ENCODE assay signal across 25 cellular contexts in the genomic region with DNA sequence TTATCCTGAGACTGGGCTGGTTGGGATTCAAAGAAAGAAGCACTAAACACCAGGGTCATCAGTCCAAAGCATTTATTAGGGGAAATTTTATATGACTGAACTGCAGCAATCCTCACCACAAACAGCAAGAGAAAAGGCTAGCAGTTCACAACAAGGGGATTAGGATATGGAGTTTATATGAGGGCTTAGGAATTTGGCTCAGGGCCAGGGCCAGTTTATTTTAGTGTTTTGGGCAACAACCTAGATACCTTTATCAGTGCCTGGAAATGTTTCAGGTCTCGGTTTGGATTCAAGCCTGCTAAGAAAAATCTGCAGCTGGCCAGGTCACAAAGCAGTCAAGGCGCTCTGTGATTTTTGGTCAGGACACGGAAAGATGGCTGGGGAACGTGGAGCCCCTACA. TPM values are rescaled to one million over a fixed set of nuclear protein-coding genes. Genes with fewer than 3 reads are reported as not detected.
DNase-seq lines count a peak whose midpoint lies in the region; ATAC-seq and TF ChIP-seq lines count a peak whose summit lies in the region.
"Had no signal": no experiment of that assay in that cellular context is flagged by ENCODE, and none has a peak within 500 bp of the region (broad histone marks: within the 10 kb centered on the region; RNA-seq: fewer than 3 reads in every experiment).

No MANE protein-coding gene starts in this region.

- H3K9me3 ChIP-seq in cardiac muscle cell (ENCODE audit: low read depth), result no peaks in the 10 kb centered on the region
- H3K9me3 ChIP-seq: BLaER1 treated with 17β-estradiol and CSF1 and Interleukin-3, amounts not matched to agents 10 nM and 100 nM; colonic mucosa; psoas muscle; uterus had no signal

- TF ChIP-seq CTCF in cardiac muscle cell (IDR thresholded peaks at IDR 0.05; ENCODE audit: low read depth, low read length), result no peak
- TF ChIP-seq CTCF in retinal pigment epithelial cell (conservative IDR thresholded peaks at IDR 0.05; ENCODE audit: low read depth, low read length), result no peak

- no peaks in the 10 kb centered on the region for H3K27me3 ChIP-seq in cardiac muscle cell
- H3K27me3 ChIP-seq: BLaER1 treated with 17β-estradiol and CSF1 and Interleukin-3, amounts not matched to agents 10 nM and 100 nM; colonic mucosa; uterus had no signal

- H3K27ac ChIP-seq in cardiac muscle cell, result peak overlapping the region; percentile 13
- H3K27ac ChIP-seq: BLaER1 treated with 17β-estradiol and CSF1 and Interleukin-3, amounts not matched to agents 10 nM and 100 nM; colonic mucosa; psoas muscle; uterus had no signal

- DNase-seq in NCI-H2196 (lab: John Stamatoyannopoulos, UW; ENCODE audit: unreplicated experiment), result peak; percentile 24
- DNase-seq in NCI-H2196 treated with DMSO at 0.1 percent for 48 hours (lab: John Stamatoyannopoulos, UW; ENCODE audit: unreplicated experiment), result no peak
- peak; percentile 57 for DNase-seq in NCI-H82 treated with DMSO at 0.1 percent for 48 hours (lab: John Stamatoyannopoulos, UW; ENCODE audit: unreplicated experiment)
- DNase-seq in cardiac muscle cell (ENCODE audit: low read depth in 1 of 2, low spot score in 1 of 2), result peak; percentile 62 to 76
- peak; percentile 72 for DNase-seq in retinal pigment epithelial cell (ENCODE audit: low read depth)
- no peak for DNase-seq in SW 1271 (lab: John Stamatoyannopoulos, UW)
- no peak for DNase-seq in cerebellar cortex (ENCODE audit: low spot score)
- DNase-seq: 8988T; activated CD4-positive, CD25-positive, alpha-beta regulatory T cell; activated naive CD4-positive, alpha-beta T cell treated with anti-CD3 and anti-CD28 coated beads, Interleukin-2, amount 50 U/mL, for 16 hours; activated T-cell treated with anti-CD3 and anti-CD28 coated beads, Interleukin-2, amount 50 U/mL, for 4 hours; colonic mucosa; H7; islet precursor cell; mesenchymal stem cell; MV-4-11; NCI-H187 treated with DMSO at 0.1 percent for 48 hours; NCI-H524 treated with DMSO at 0.1 percent for 48 hours; OCI-M1; psoas muscle; uterus had no signal

- H3K4me1 ChIP-seq in cardiac muscle cell (ENCODE audit: low read depth), result peaks cover 12% of the 10 kb centered on the region
- H3K4me1 ChIP-seq: colonic mucosa had no signal

- H3K4me3 ChIP-seq in cardiac muscle cell, result no peak overlapping the region
- H3K4me3 ChIP-seq in retinal pigment epithelial cell (ENCODE audit: low read length), result no peak overlapping the region
- H3K4me3 ChIP-seq: BLaER1 treated with 17β-estradiol and CSF1 and Interleukin-3, amounts not matched to agents 10 nM and 100 nM; colonic mucosa; psoas muscle; uterus had no signal

- no peak for ATAC-seq in HG02642 (IDR thresholded peaks at IDR 0.05; ENCODE audit: poor library complexity, unreplicated experiment)
- ATAC-seq: activated T-cell treated with anti-CD3 and anti-CD28 coated beads, Interleukin-2, amount 50 U/mL, for 4 hours; psoas muscle had no signal

- no peaks in the 10 kb centered on the region for H3K36me3 ChIP-seq in cardiac muscle cell
- H3K36me3 ChIP-seq: colonic mucosa, uterus had no signal

RNA-seq across cellular contexts. Expression of gene TMEM126A, which starts 4.5 kb away (rescaled TPM):
- 12.9 and 13.1 TPM in 2 replicates for total RNA-seq in cardiac muscle cell
- 39.9 and 42.9 TPM in 2 replicates for polyA plus RNA-seq in cardiac muscle cell

RNA-seq across cellular contexts. Expression of gene TMEM126B, which starts 14.9 kb away (rescaled TPM):
- total RNA-seq in cardiac muscle cell, result 39.5 and 68.1 TPM in 2 replicates
- polyA plus RNA-seq in cardiac muscle cell, result 69.0 and 98.2 TPM in 2 replicates

RNA-seq across cellular contexts. Expression of gene DLG2, which starts 16.1 kb away (rescaled TPM):
- 6.1 and 15.9 TPM in 2 replicates for total RNA-seq in cardiac muscle cell
- 3.5 and 6.9 TPM in 2 replicates for polyA plus RNA-seq in cardiac muscle cell

RNA-seq across cellular contexts. Expression of gene CREBZF, which starts 21.7 kb away (rescaled TPM):
- 66.7 and 109 TPM in 2 replicates for total RNA-seq in cardiac muscle cell
- polyA plus RNA-seq in cardiac muscle cell, result 61.7 and 74.3 TPM in 2 replicates

RNA-seq across cellular contexts. Expression of gene CCDC89, which starts 42.7 kb away (rescaled TPM):
- 0.21 and 0.45 TPM in 2 replicates for total RNA-seq in cardiac muscle cell
- 1.1 TPM in 1 of 2 replicates, not detected in the other for polyA plus RNA-seq in cardiac muscle cell
- total RNA-seq: activated T-cell treated with anti-CD3 and anti-CD28 coated beads, Interleukin-2, amount 50 U/mL, for 4 hours; H7 had no signal
- polyA plus RNA-seq: IgD-negative memory B cell, neural cell had no signal

Comparison
In these comparisons a context has a peak if more than half of its experiments do, and no peak if none do; other contexts are left out.
1. DNase-seq: peak in NCI-H2196 (single experiment), NCI-H82 treated with DMSO at 0.1 percent for 48 hours (single experiment), cardiac muscle cell (2 of 2) and retinal pigment epithelial cell (single experiment); none in NCI-H2196 treated with DMSO at 0.1 percent for 48 hours (single experiment), SW 1271 (0 of 2) and cerebellar cortex (single experiment).